ENCODE assay signal across 8 cellular contexts in the genomic region with DNA sequence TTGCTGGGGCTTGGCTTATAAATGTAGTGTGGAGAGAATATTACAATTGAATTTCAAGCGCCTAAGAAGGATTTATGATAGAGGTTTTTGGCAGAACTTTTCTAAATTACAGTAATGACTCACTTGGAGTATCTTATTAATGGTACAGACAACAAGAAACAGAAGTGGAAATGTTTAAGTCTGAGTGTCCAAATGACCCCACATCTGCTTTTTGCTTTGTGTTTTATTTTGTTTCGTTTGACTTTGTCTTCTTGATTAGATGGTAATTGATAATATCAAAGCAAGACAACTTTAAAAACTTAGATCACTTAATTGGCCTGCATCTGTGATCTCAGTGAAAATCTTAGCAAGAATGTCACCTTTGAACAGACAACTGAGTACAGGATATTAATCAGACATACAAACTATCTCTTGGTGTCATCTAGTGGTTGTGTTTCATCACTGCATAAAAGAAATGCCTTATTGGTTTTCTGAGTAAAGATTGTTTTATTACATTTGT.
DNase-seq lines count a peak whose midpoint lies in the region; ATAC-seq, FAIRE-seq and TF ChIP-seq lines count a peak whose summit lies in the region.
"Had no signal": no experiment of that assay in that cellular context is flagged by ENCODE, and none has a peak within 500 bp of the region (broad histone marks: within the 10 kb centered on the region; RNA-seq: fewer than 3 reads in every experiment).

No MANE protein-coding gene starts in this region.

- no peak overlapping the region for H3K4me2 ChIP-seq in GM12878 (ENCODE audit: control insufficient read depth, insufficient read depth)

- H4K20me1 ChIP-seq in GM12878 (ENCODE audit: control insufficient read depth, insufficient read depth) = no peaks in the 10 kb centered on the region

- RAD21 ChIA-PET in GM12878 (lab: Charles Lee; ENCODE audit: unreplicated experiment) = no interaction called here

- H3K27me3 Mint-ChIP-seq in osteocyte (ENCODE audit: unreplicated experiment) = no peaks in the 10 kb centered on the region
- H3K27me3 Mint-ChIP-seq in activated naive CD8-positive, alpha-beta T cell treated with anti-CD3 and anti-CD28 coated beads for 36 hours = no peaks in the 10 kb centered on the region

- no peak overlapping the region for H3K27ac Mint-ChIP-seq in osteocyte (ENCODE audit: unreplicated experiment)
- H3K27ac Mint-ChIP-seq in activated naive CD8-positive, alpha-beta T cell treated with anti-CD3 and anti-CD28 coated beads for 36 hours = no peak overlapping the region

- TF ChIP-seq RAD21 in GM12878 (IDR thresholded peaks at IDR 0.05; ENCODE audit: insufficient read depth, low read depth, low read length) = peak; percentile 56

- H3K9me3 Mint-ChIP-seq in osteocyte (ENCODE audit: unreplicated experiment) = no peaks in the 10 kb centered on the region
- H3K9me3 Mint-ChIP-seq in activated naive CD8-positive, alpha-beta T cell treated with anti-CD3 and anti-CD28 coated beads for 36 hours = peaks cover 1% of the 10 kb centered on the region

- H3K4me1 Mint-ChIP-seq in osteocyte (ENCODE audit: unreplicated experiment) = no peaks in the 10 kb centered on the region
- no peaks in the 10 kb centered on the region for H3K4me1 Mint-ChIP-seq in activated naive CD8-positive, alpha-beta T cell treated with anti-CD3 and anti-CD28 coated beads for 36 hours

- H2AFZ ChIP-seq in GM12878 (ENCODE audit: control insufficient read depth, low read depth, low read length) = no peak overlapping the region

- CTCF ChIA-PET in GM12878 (lab: Yijun Ruan, JAX) = interaction anchor here (1.0 kb wide), 1 partner anchor 274 kb away, joined by 4 read pairs; no protein-coding TSS in a partner anchor

- no peaks in the 10 kb centered on the region for H3K36me3 ChIP-seq in GM12878 (ENCODE audit: control insufficient read depth in 2 of 2, insufficient read depth in 2 of 2, low read length in 1 of 2)

- ATAC-seq in GM12878 (peak; percentile 58), HG03095 (IDR thresholded peaks at IDR 0.05; ENCODE audit: unreplicated experiment) (no peak)

- H3K9ac ChIP-seq in GM12878 (ENCODE audit: control insufficient read depth, insufficient read depth, low read length) = no peak overlapping the region

- H3K79me2 ChIP-seq in GM12878 (ENCODE audit: control insufficient read depth, insufficient read depth, low read length) = no peaks in the 10 kb centered on the region

- in situ Hi-C loops in GM12878 (cut with MboI) (no loop called here), GM13976 (cut with MboI; ENCODE audit: low sequenced_read_pairs, unreplicated experiment) (no loop called here)

- no peak for TF ChIP-seq POLR2A in GM12878 (IDR thresholded peaks at IDR 0.05; ENCODE audit: low read depth, low read length)

- DNase-seq in NCI-H1694 (lab: John Stamatoyannopoulos, UW) (peak; percentile 20), GM12878 (ENCODE audit: low read depth, low spot score) (no peak), osteocyte (ENCODE audit: extremely low spot score, unreplicated experiment) (no peak), GM13976 (ENCODE audit: low spot score) (no peak)
- no peak for DNase-seq in activated naive CD8-positive, alpha-beta T cell treated with anti-CD3 and anti-CD28 coated beads for 36 hours
- DNase-seq: NCI-H1048 had no signal

- H3K9me3 ChIP-seq in GM12878 (replicated peaks; ENCODE audit: control insufficient read depth, insufficient read depth, low read length) = no peaks in the 10 kb centered on the region

- TF ChIP-seq CTCF in GM12874 (IDR thresholded peaks at IDR 0.05; ENCODE audit: insufficient read depth, low read depth, low read length) = 0 out of 2 replicates have a peak, but pooled peaks have one; percentile 8
- peak in 2 of 3 experiments; percentile 24 to 56; a peak in 1 of 6 replicates for TF ChIP-seq CTCF in GM12878 (IDR thresholded peaks at IDR 0.05 in 2 of 3, conservative IDR thresholded peaks at IDR 0.05 in 1 of 3; ENCODE audit: control insufficient read depth in 2 of 3, extremely low read depth in 1 of 3, insufficient read depth in 1 of 3, low read depth in 3 of 3, low read length in 3 of 3)
- TF ChIP-seq CTCF in osteocyte (IDR thresholded peaks at IDR 0.05) = peak; percentile 34
- TF ChIP-seq CTCF in GM13976 (IDR thresholded peaks at IDR 0.05; ENCODE audit: borderline replicate concordance, control extremely low read depth, extremely low read depth, insufficient read depth, missing control alignments) = no peak

- POLR2A ChIA-PET in GM12878 (lab: Charles Lee) = interaction anchor here (0.6 kb wide), 1 partner anchor 18 kb away, joined by 7 read pairs; no protein-coding TSS in a partner anchor

- no peak for FAIRE-seq in GM12878 (lab: Jason Lieb, UNC)

- SMC1A ChIA-PET in GM12878 (lab: Charles Lee; ENCODE audit: uncharacterized antibody, unreplicated experiment) = interaction anchor here (0.7 to 0.8 kb wide), 2 partner anchors 9 to 47 kb away, joined by 3 read pairs; no protein-coding TSS in a partner anchor

- TF ChIP-seq EP300 in GM12878 (IDR thresholded peaks at IDR 0.05; ENCODE audit: borderline replicate concordance in 1 of 2, control insufficient read depth in 1 of 2, low read depth in 2 of 2, low read length in 2 of 2) = no peak

- 19% methylated on average over 2 of the region's 2 CpGs for WGBS in GM12878 (ENCODE audit: insufficient coverage, insufficient replicate concordance, low lambda C conversion rate, missing lambda C conversion rate)

- no peaks in the 10 kb centered on the region for H3K4me1 ChIP-seq in GM12878 (ENCODE audit: control insufficient read depth, insufficient read depth, low read length)

- H3K27me3 ChIP-seq in GM12878 (replicated peaks in 1 of 2; ENCODE audit: control insufficient read depth in 2 of 2, insufficient read depth in 2 of 2, low read length in 1 of 2) = no peaks in the 10 kb centered on the region; a peak in 1 of 4 replicates

- no peak overlapping the region for H3K4me3 Mint-ChIP-seq in osteocyte (ENCODE audit: unreplicated experiment)
- no peak overlapping the region for H3K4me3 Mint-ChIP-seq in activated naive CD8-positive, alpha-beta T cell treated with anti-CD3 and anti-CD28 coated beads for 36 hours

- H3K36me3 Mint-ChIP-seq in osteocyte (ENCODE audit: unreplicated experiment) = no peaks in the 10 kb centered on the region
- H3K36me3 Mint-ChIP-seq in activated naive CD8-positive, alpha-beta T cell treated with anti-CD3 and anti-CD28 coated beads for 36 hours = no peaks in the 10 kb centered on the region

- intact Hi-C loops in GM12878 (cut with micrococcal nuclease; ENCODE audit: unreplicated experiment) = loop anchor here (2.0 kb wide), 2 partner anchors 580 to 998 kb away; no protein-coding TSS in a partner anchor

- no peak overlapping the region for H3K4me3 ChIP-seq in GM12878

- BruUV-seq in GM12878 (replicated peaks; lab: Mats Ljungman, UMichigan) = no TSS peak

- H3K27ac ChIP-seq in GM12878 (ENCODE audit: control insufficient read depth, insufficient read depth) = no peak overlapping the region

TF ChIP-seq in GM12878, 131 proteins besides CTCF, POLR2A, EP300 and RAD21:
- TF ChIP-seq MLLT1 (IDR thresholded peaks at IDR 0.05) (no peak), SMC3 (IDR thresholded peaks at IDR 0.05; ENCODE audit: borderline replicate concordance, low read length) (peak; percentile 27; the same call in 1 of the 2 replicates), CUX1 (IDR thresholded peaks at IDR 0.05; ENCODE audit: insufficient replicate concordance, low read depth, low read length) (no peak)
